Comparison of ENCODE assay signal across 13 cellular contexts in the genomic region with DNA sequence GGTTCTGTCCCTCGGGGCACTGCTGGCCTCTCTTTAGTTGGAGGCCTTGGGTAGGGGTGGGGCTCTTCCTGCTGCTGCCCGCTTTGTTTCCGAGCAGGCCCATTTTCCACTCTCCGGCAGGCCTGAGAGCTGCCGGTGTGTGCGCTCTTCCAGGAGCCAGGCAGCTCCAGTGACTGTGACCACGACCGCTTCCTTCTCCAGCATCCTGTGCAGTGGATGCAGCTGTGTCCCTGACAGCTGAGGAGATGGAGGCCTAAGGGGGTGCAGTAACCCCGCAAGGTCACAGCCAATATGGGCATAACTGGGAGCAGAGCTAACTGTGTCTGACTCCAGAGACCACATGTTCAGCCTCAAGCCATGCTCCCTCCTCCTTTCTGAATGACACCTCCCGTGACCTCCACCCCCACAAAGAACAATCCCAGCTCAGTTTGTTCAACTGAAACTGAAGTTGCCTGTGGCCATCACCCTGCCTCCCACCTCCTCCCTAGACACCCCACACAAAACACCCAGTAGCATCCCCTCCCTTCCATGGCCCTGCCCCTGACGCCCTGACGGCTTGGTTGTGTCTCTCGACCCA. TPM values are rescaled to one million over a fixed set of nuclear protein-coding genes. Genes with fewer than 3 reads are reported as not detected.
DNase-seq lines count a peak whose midpoint lies in the region; ATAC-seq, FAIRE-seq and TF ChIP-seq lines count a peak whose summit lies in the region.
"Had no signal": no experiment of that assay in that cellular context is flagged by ENCODE, and none has a peak within 500 bp of the region (broad histone marks: within the 10 kb centered on the region; RNA-seq: fewer than 3 reads in every experiment).

No MANE protein-coding gene starts in this region.

- CTCF ChIA-PET in activated CD8-positive, alpha-beta T cell treated with anti-CD3 and anti-CD28 coated beads, Interleukin-2, amount 10 ng/mL, durations not matched to agents 7 days and 5 days (lab: Charles Lee), result interaction anchor here (0.9 to 5.0 kb wide), 11 partner anchors 10 to 278 kb away, joined by 3 to 28 read pairs (median 4); no protein-coding TSS in a partner anchor

- H3K9me3 ChIP-seq in WERI-Rb-1 (ENCODE audit: severe bottlenecking), result no peaks in the 10 kb centered on the region
- H3K9me3 ChIP-seq: mucosa of descending colon had no signal

- H3K9me3 Mint-ChIP-seq in activated CD8-positive, alpha-beta T cell treated with anti-CD3 and anti-CD28 coated beads, Interleukin-2, amount 10 ng/mL, durations not matched to agents 7 days and 5 days (ENCODE audit: insufficient read depth), result no peaks in the 10 kb centered on the region

- H3K4me1 Mint-ChIP-seq in activated CD8-positive, alpha-beta T cell treated with anti-CD3 and anti-CD28 coated beads, Interleukin-2, amount 10 ng/mL, durations not matched to agents 7 days and 5 days (ENCODE audit: low read depth), result peaks cover 16% of the 10 kb centered on the region

- no peaks in the 10 kb centered on the region for H3K27me3 ChIP-seq in WERI-Rb-1 (ENCODE audit: insufficient read depth, low read depth, severe bottlenecking)

- peaks cover 2% of the 10 kb centered on the region; the same call in 1 of the 2 replicates for H3K36me3 ChIP-seq in WERI-Rb-1

- DNase-seq in EH (ENCODE audit: low read depth) (peak; percentile 35), left cardiac atrium (no peak), retina (peak; percentile 34), WERI-Rb-1 (no peak), GM12891 (ENCODE audit: insufficient read length, low spot score) (no peak), SKM-1 (lab: John Stamatoyannopoulos, UW; ENCODE audit: unreplicated experiment) (no peak), NCI-H1417 treated with DMSO at 0.1 percent for 48 hours (lab: John Stamatoyannopoulos, UW) (no peak)
- DNase-seq in activated CD8-positive, alpha-beta T cell treated with anti-CD3 and anti-CD28 coated beads, Interleukin-2, amount 10 ng/mL, durations not matched to agents 7 days and 5 days, result no peak
- DNase-seq: activated CD8-positive, alpha-beta memory T cell treated with anti-CD3 and anti-CD28 coated beads, Interleukin-2, amount 50 U/mL, for 4 hours; Kasumi-1; mucosa of descending colon; PC-3 had no signal

- ATAC-seq in activated CD8-positive, alpha-beta T cell treated with anti-CD3 and anti-CD28 coated beads, Interleukin-2, amount 10 ng/mL, durations not matched to agents 7 days and 5 days, result no peak
- peak; percentile 26 to 42 for ATAC-seq in left cardiac atrium
- ATAC-seq: mucosa of descending colon had no signal

- H3K27me3 Mint-ChIP-seq in activated CD8-positive, alpha-beta T cell treated with anti-CD3 and anti-CD28 coated beads, Interleukin-2, amount 10 ng/mL, durations not matched to agents 7 days and 5 days (ENCODE audit: low read depth), result no peaks in the 10 kb centered on the region

- FAIRE-seq in GM12891 (lab: Jason Lieb, UNC), result no peak
- FAIRE-seq: endometrium had no signal

- peaks cover 21% of the 10 kb centered on the region for H3K36me3 Mint-ChIP-seq in activated CD8-positive, alpha-beta T cell treated with anti-CD3 and anti-CD28 coated beads, Interleukin-2, amount 10 ng/mL, durations not matched to agents 7 days and 5 days (ENCODE audit: low read depth)

- no peak overlapping the region for H3K27ac ChIP-seq in WERI-Rb-1

- no peak for TF ChIP-seq CTCF in WERI-Rb-1 (IDR thresholded peaks at IDR 0.05; ENCODE audit: low read depth, low read length)

- H3K4me3 Mint-ChIP-seq in activated CD8-positive, alpha-beta T cell treated with anti-CD3 and anti-CD28 coated beads, Interleukin-2, amount 10 ng/mL, durations not matched to agents 7 days and 5 days, result no peak overlapping the region

- TF ChIP-seq POLR2A in GM12891 (IDR thresholded peaks at IDR 0.05; ENCODE audit: low read depth, low read length), result no peak

- intact Hi-C loops in left cardiac atrium (cut with DNase I), result no loop called here

- H3K27ac Mint-ChIP-seq in activated CD8-positive, alpha-beta T cell treated with anti-CD3 and anti-CD28 coated beads, Interleukin-2, amount 10 ng/mL, durations not matched to agents 7 days and 5 days, result peak overlapping the region; percentile 30

- POLR2A ChIA-PET in activated CD8-positive, alpha-beta T cell treated with anti-CD3 and anti-CD28 coated beads, Interleukin-2, amount 10 ng/mL, durations not matched to agents 7 days and 5 days (lab: Charles Lee), result no interaction called here

- no peak overlapping the region for H3K4me3 ChIP-seq in WERI-Rb-1 (ENCODE audit: low read depth, low read length)
- H3K4me3 ChIP-seq: mucosa of descending colon had no signal

TF ChIP-seq in GM12891, 5 proteins besides CTCF, POLR2A, EP300 and RAD21:
- TF ChIP-seq POU2F2 (IDR thresholded peaks at IDR 0.05; ENCODE audit: low read depth, low read length), result no peak

RNA-seq across cellular contexts. Expression of a gene that starts 28.0 kb away (rescaled TPM):
- 1 to 10 TPM; 7.6 to 7.7 TPM for total RNA-seq in activated CD8-positive, alpha-beta T cell treated with anti-CD3 and anti-CD28 coated beads, Interleukin-2, amount 10 ng/mL, durations not matched to agents 7 days and 5 days
- total RNA-seq in left cardiac atrium, result 1 to 10 TPM; 6.5 to 6.8 TPM
- 5.6 TPM for polyA plus RNA-seq in GM12891 (2012; ENCODE audit: low read depth, missing spikeins)

RNA-seq across cellular contexts. Expression of a gene that starts 48.9 kb away (rescaled TPM):
- total RNA-seq in activated CD8-positive, alpha-beta T cell treated with anti-CD3 and anti-CD28 coated beads, Interleukin-2, amount 10 ng/mL, durations not matched to agents 7 days and 5 days, result 10 to 100 TPM; 50.1 to 54.8 TPM
- total RNA-seq in left cardiac atrium, result 10 to 100 TPM; 44.5 to 48.7 TPM
- polyA plus RNA-seq in GM12891 (2012; ENCODE audit: low read depth, missing spikeins), result 44.1 TPM

Comparison
In these comparisons a context has a peak if more than half of its experiments do, and no peak if none do; other contexts are left out.
1. DNase-seq: peak in EH (single experiment) and retina (single experiment); none in activated CD8-positive, alpha-beta T cell treated with anti-CD3 and anti-CD28 coated beads, Interleukin-2, amount 10 ng/mL, durations not matched to agents 7 days and 5 days (single experiment), left cardiac atrium (single experiment), WERI-Rb-1 (single experiment), GM12891 (single experiment), SKM-1 (single experiment) and NCI-H1417 treated with DMSO at 0.1 percent for 48 hours (single experiment).